9 cellular contexts compared by ENCODE assay signal in the genomic region with DNA sequence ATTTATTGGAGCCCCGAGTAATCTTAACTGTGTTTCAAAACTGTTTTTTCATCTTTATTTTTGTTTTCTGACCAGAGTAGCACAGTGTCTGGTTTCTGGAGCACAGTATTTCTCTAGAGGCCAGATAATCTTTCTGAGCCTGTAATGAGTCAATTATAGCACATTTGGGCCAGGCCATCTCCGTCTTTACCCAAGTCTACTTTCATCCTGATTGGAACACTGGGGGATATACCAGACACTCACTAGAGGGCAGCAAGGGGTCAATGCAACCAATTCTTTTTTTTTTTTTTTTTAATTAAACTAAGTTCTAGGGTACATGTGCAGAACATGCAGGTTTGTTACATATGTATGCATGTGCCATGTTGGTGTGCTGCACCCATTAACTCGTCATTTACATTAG.
A peak's percentile ranks its signal among the peaks of the same experiment; 100 is the strongest.
DNase-seq lines count a peak whose midpoint lies in the region; ATAC-seq and TF ChIP-seq lines count a peak whose summit lies in the region.
"Had no signal": no experiment of that assay in that cellular context is flagged by ENCODE, and none has a peak within 500 bp of the region (broad histone marks: within the 10 kb centered on the region; RNA-seq: fewer than 3 reads in every experiment).

No MANE protein-coding gene starts in this region.

- no peaks in the 10 kb centered on the region; the same call in 1 of the 2 replicates for H3K9me2 ChIP-seq in DOHH2 (replicated peaks; ENCODE audit: control insufficient read depth, low read length)

- H3F3A ChIP-seq in DOHH2 (ENCODE audit: control insufficient read depth, insufficient read depth): no peaks in the 10 kb centered on the region; the same call in 1 of the 2 replicates

- H3K4me1 Mint-ChIP-seq in activated CD4-positive, alpha-beta T cell treated with anti-CD3 and anti-CD28 coated beads for 36 hours: no peaks in the 10 kb centered on the region

- H3K9me3 Mint-ChIP-seq in activated CD4-positive, alpha-beta T cell treated with anti-CD3 and anti-CD28 coated beads for 36 hours (ENCODE audit: low read depth): no peaks in the 10 kb centered on the region

- no peaks in the 10 kb centered on the region for H4K20me1 ChIP-seq in DOHH2 (ENCODE audit: control insufficient read depth, insufficient read depth, low read depth, low read length)

- H3K27ac Mint-ChIP-seq in activated CD4-positive, alpha-beta T cell treated with anti-CD3 and anti-CD28 coated beads for 36 hours: no peak overlapping the region
- H3K27ac Mint-ChIP-seq: stimulated activated naive CD8-positive, alpha-beta T cell treated with anti-CD3 and anti-CD28 coated beads, Interleukin-15, Interleukin-2, amounts not matched to agents 100 ng/mL and 50 ng/mL, for 24 hours had no signal

- ATAC-seq in HG02938 (IDR thresholded peaks at IDR 0.05; ENCODE audit: unreplicated experiment) (peak; percentile 59), left lung (peak; percentile 53)
- no peak for ATAC-seq in activated CD4-positive, alpha-beta T cell treated with anti-CD3 and anti-CD28 coated beads for 36 hours

- H3K4me1 ChIP-seq in DOHH2 (ENCODE audit: control insufficient read depth, low read length): peaks cover 2% of the 10 kb centered on the region; the same call in 1 of the 2 replicates
- H3K4me1 ChIP-seq in adrenal gland (replicated peaks in 1 of 2): no peaks in the 10 kb centered on the region
- peaks cover 5 to 17% of the 10 kb centered on the region in 2 donors for H3K4me1 ChIP-seq in left lung

- WGBS in adrenal gland, 4 donors: 55 to 74% (median 62%) methylated on average over 3 of the region's 3 CpGs

- no peaks in the 10 kb centered on the region for H3K79me2 ChIP-seq in DOHH2 (ENCODE audit: control insufficient read depth, low read length)

- H3K4me3 ChIP-seq in DOHH2 (ENCODE audit: low read length): no peak overlapping the region
- no peak overlapping the region for H3K4me3 ChIP-seq in adrenal gland
- no peak overlapping the region for H3K4me3 ChIP-seq in left lung

- no peaks in the 10 kb centered on the region for H3K27me3 ChIP-seq in DOHH2 (ENCODE audit: control insufficient read depth, low read length)
- no peaks in the 10 kb centered on the region for H3K27me3 ChIP-seq in adrenal gland
- H3K27me3 ChIP-seq in left lung: no peaks in the 10 kb centered on the region

- POLR2A ChIA-PET in activated CD4-positive, alpha-beta T cell treated with anti-CD3 and anti-CD28 coated beads for 36 hours (lab: Charles Lee): no interaction called here

- DNase-seq in adrenal gland: peak in 2 of 7 donors; percentile 19 to 30
- DNase-seq in left lung: no peak
- no peak for DNase-seq in inferior parietal cortex (ENCODE audit: extremely low spot score)
- no peak for DNase-seq in cerebellar cortex (ENCODE audit: low spot score)
- no peak for DNase-seq in activated CD4-positive, alpha-beta T cell treated with anti-CD3 and anti-CD28 coated beads for 36 hours
- DNase-seq in activated CD8-positive, alpha-beta memory T cell treated with anti-CD3 and anti-CD28 coated beads, Interleukin-2, amount 50 U/mL, for 4 hours: no peak

- H3K4me3 Mint-ChIP-seq in activated CD4-positive, alpha-beta T cell treated with anti-CD3 and anti-CD28 coated beads for 36 hours: no peak overlapping the region
- H3K4me3 Mint-ChIP-seq: stimulated activated naive CD8-positive, alpha-beta T cell treated with anti-CD3 and anti-CD28 coated beads, Interleukin-15, Interleukin-2, amounts not matched to agents 100 ng/mL and 50 ng/mL, for 24 hours had no signal

- no peak overlapping the region for H3K4me2 ChIP-seq in DOHH2 (ENCODE audit: low read length)

- no peaks in the 10 kb centered on the region for H3K27me3 Mint-ChIP-seq in activated CD4-positive, alpha-beta T cell treated with anti-CD3 and anti-CD28 coated beads for 36 hours
- H3K27me3 Mint-ChIP-seq: stimulated activated naive CD8-positive, alpha-beta T cell treated with anti-CD3 and anti-CD28 coated beads, Interleukin-15, Interleukin-2, amounts not matched to agents 100 ng/mL and 50 ng/mL, for 24 hours had no signal

- H3K36me3 ChIP-seq in DOHH2 (ENCODE audit: control insufficient read depth, low read length): no peaks in the 10 kb centered on the region
- no peaks in the 10 kb centered on the region for H3K36me3 ChIP-seq in adrenal gland (replicated peaks in 1 of 2)
- no peaks in the 10 kb centered on the region for H3K36me3 ChIP-seq in left lung

- H3K36me3 Mint-ChIP-seq in activated CD4-positive, alpha-beta T cell treated with anti-CD3 and anti-CD28 coated beads for 36 hours (ENCODE audit: low read depth): no peaks in the 10 kb centered on the region

- H3K27ac ChIP-seq in DOHH2 (ENCODE audit: low read depth, low read length): no peak overlapping the region
- H3K27ac ChIP-seq in adrenal gland: no peak overlapping the region
- H3K27ac ChIP-seq in left lung: no peak overlapping the region

- CTCF ChIA-PET in activated CD4-positive, alpha-beta T cell treated with anti-CD3 and anti-CD28 coated beads for 36 hours (lab: Charles Lee): no interaction called here

- no peak for TF ChIP-seq POLR2A in adrenal gland (IDR thresholded peaks at IDR 0.05)

- intact Hi-C loops in adrenal gland (cut with DNase I): loop anchor here in 1 of 2 donors (10.0 kb wide), 1 partner anchor 612 kb away; no protein-coding TSS in a partner anchor
- intact Hi-C loops in left lung (cut with DNase I): no loop called here
- intact Hi-C loops in activated CD4-positive, alpha-beta T cell treated with anti-CD3 and anti-CD28 coated beads for 36 hours (cut with DNase I, micrococcal nuclease): loop anchor here in 1 of 2 experiments (5.0 kb wide), 2 partner anchors 210 to 285 kb away; no protein-coding TSS in a partner anchor

- H3K9me3 ChIP-seq in DOHH2 (ENCODE audit: control insufficient read depth, insufficient read depth, low read length): no peaks in the 10 kb centered on the region
- no peaks in the 10 kb centered on the region for H3K9me3 ChIP-seq in adrenal gland (replicated peaks in 1 of 3)
- no peaks in the 10 kb centered on the region for H3K9me3 ChIP-seq in left lung

- TF ChIP-seq CTCF in DOHH2 (IDR thresholded peaks at IDR 0.05; ENCODE audit: low read depth, low read length, poor library complexity, severe bottlenecking) (peak; percentile 34), adrenal gland (IDR thresholded peaks at IDR 0.05) (peak in 4 of 6 experiments; percentile 20 to 36 (median 32)), left lung (IDR thresholded peaks at IDR 0.05) (peak in 1 of 2 donors; percentile 19)
